In the genomic region with DNA sequence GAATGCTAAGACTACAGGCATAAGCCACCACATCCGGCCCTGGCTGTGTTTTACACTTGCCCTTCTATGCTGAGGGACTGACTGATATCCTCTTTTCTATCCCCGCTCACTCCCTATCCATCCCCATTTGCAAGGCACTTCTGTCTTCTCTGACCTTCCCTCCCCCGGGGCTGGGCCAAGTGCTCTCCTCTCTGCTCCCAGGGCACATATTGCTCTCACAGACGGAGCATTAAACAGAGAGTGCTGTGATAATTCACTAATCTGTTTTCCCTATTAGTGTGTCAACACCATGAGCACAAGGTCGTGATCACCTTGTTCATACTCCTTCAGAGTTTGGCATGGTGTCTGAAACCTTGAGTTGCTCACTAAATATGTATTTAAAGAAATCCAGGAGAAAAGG, we compare ENCODE assay signal across 21 cellular contexts.
"Had no signal": no experiment of that assay in that cellular context is flagged by ENCODE, and none has a peak within 500 bp of the region (broad histone marks: within the 10 kb centered on the region; RNA-seq: fewer than 3 reads in every experiment).

No MANE protein-coding gene starts in this region.

- DNase-seq: activated CD4-positive, alpha-beta T cell treated with anti-CD3 and anti-CD28 coated beads, Interleukin-2, amount 10 ng/mL, durations not matched to agents 7 days and 5 days; activated CD8-positive, alpha-beta T cell treated with anti-CD3 and anti-CD28 coated beads, Interleukin-2, amount 10 ng/mL, durations not matched to agents 7 days and 5 days; activated naive CD4-positive, alpha-beta T cell treated with anti-CD3 and anti-CD28 coated beads, Interleukin-2, amount 10 ng/mL, durations not matched to agents 7 days and 5 days; activated naive CD8-positive, alpha-beta T cell treated with anti-CD3 and anti-CD28 coated beads, Interleukin-2, amount 50 U/mL, for 24 hours; activated T-cell treated with anti-CD3 and anti-CD28 coated beads, Interleukin-2, amount 50 U/mL, for 24 hours; anterior cingulate cortex; central memory CD4-positive, alpha-beta T cell; dorsolateral prefrontal cortex; foreskin keratinocyte; head of caudate nucleus; kidney; left lung; naive thymus-derived CD4-positive, alpha-beta T cell; pancreas; sigmoid colon; stimulated activated CD4-positive, alpha-beta T cell treated with anti-CD3 and anti-CD28 coated beads, Interleukin-4, amount 100 ng/mL, for 24 hours; testis had no signal

- H3K4me1 Mint-ChIP-seq: activated CD4-positive, alpha-beta T cell treated with anti-CD3 and anti-CD28 coated beads, Interleukin-2, amount 10 ng/mL, durations not matched to agents 7 days and 5 days; activated naive CD4-positive, alpha-beta T cell treated with anti-CD3 and anti-CD28 coated beads, Interleukin-2, amount 10 ng/mL, durations not matched to agents 7 days and 5 days; stimulated activated effector memory CD8-positive, alpha-beta T cell treated with anti-CD3 and anti-CD28 coated beads, Interleukin-12 subunit alpha, Interleukin-12 subunit beta, amount 100 ng/mL, for 72 hours had no signal

- H3K4me3 ChIP-seq: dorsolateral prefrontal cortex, left lung, neural progenitor cell, pancreas, sigmoid colon, testis had no signal

- H3K9me3 ChIP-seq: left lung, pancreas, sigmoid colon, testis had no signal

- H3K27ac ChIP-seq: dorsolateral prefrontal cortex, foreskin keratinocyte, left lung, neural progenitor cell, pancreas, testis had no signal

- H3K27me3 Mint-ChIP-seq: activated CD4-positive, alpha-beta T cell treated with anti-CD3 and anti-CD28 coated beads, Interleukin-2, amount 10 ng/mL, durations not matched to agents 7 days and 5 days; activated naive CD8-positive, alpha-beta T cell treated with anti-CD3 and anti-CD28 coated beads, Interleukin-2, amount 50 U/mL, for 24 hours; activated T-cell treated with anti-CD3 and anti-CD28 coated beads, Interleukin-2, amount 50 U/mL, for 24 hours; brain had no signal

- H3K9me3 Mint-ChIP-seq: activated CD4-positive, alpha-beta T cell treated with anti-CD3 and anti-CD28 coated beads, Interleukin-2, amount 10 ng/mL, durations not matched to agents 7 days and 5 days; activated naive CD4-positive, alpha-beta T cell treated with anti-CD3 and anti-CD28 coated beads, Interleukin-2, amount 10 ng/mL, durations not matched to agents 7 days and 5 days; activated naive CD8-positive, alpha-beta T cell treated with anti-CD3 and anti-CD28 coated beads, Interleukin-2, amount 50 U/mL, for 24 hours; activated T-cell treated with anti-CD3 and anti-CD28 coated beads, Interleukin-2, amount 50 U/mL, for 24 hours; brain; naive thymus-derived CD4-positive, alpha-beta T cell; neural progenitor cell; stimulated activated effector memory CD8-positive, alpha-beta T cell treated with anti-CD3 and anti-CD28 coated beads, Interleukin-12 subunit alpha, Interleukin-12 subunit beta, amount 100 ng/mL, for 72 hours had no signal

- H3K36me3 Mint-ChIP-seq: activated naive CD4-positive, alpha-beta T cell treated with anti-CD3 and anti-CD28 coated beads, Interleukin-2, amount 10 ng/mL, durations not matched to agents 7 days and 5 days; brain; naive thymus-derived CD4-positive, alpha-beta T cell; neural progenitor cell; stimulated activated effector memory CD8-positive, alpha-beta T cell treated with anti-CD3 and anti-CD28 coated beads, Interleukin-12 subunit alpha, Interleukin-12 subunit beta, amount 100 ng/mL, for 72 hours had no signal

- H3K27me3 ChIP-seq: dorsolateral prefrontal cortex, foreskin keratinocyte, left lung, neural progenitor cell, pancreas, sigmoid colon, testis had no signal

- H3K4me1 ChIP-seq: testis had no signal

- H3K27ac Mint-ChIP-seq: activated CD4-positive, alpha-beta T cell treated with anti-CD3 and anti-CD28 coated beads, Interleukin-2, amount 10 ng/mL, durations not matched to agents 7 days and 5 days; activated CD8-positive, alpha-beta T cell treated with anti-CD3 and anti-CD28 coated beads, Interleukin-2, amount 10 ng/mL, durations not matched to agents 7 days and 5 days; activated naive CD4-positive, alpha-beta T cell treated with anti-CD3 and anti-CD28 coated beads, Interleukin-2, amount 10 ng/mL, durations not matched to agents 7 days and 5 days; activated naive CD8-positive, alpha-beta T cell treated with anti-CD3 and anti-CD28 coated beads, Interleukin-2, amount 50 U/mL, for 24 hours; activated T-cell treated with anti-CD3 and anti-CD28 coated beads, Interleukin-2, amount 50 U/mL, for 24 hours; naive thymus-derived CD4-positive, alpha-beta T cell; neural progenitor cell; stimulated activated effector memory CD8-positive, alpha-beta T cell treated with anti-CD3 and anti-CD28 coated beads, Interleukin-12 subunit alpha, Interleukin-12 subunit beta, amount 100 ng/mL, for 72 hours had no signal

- ATAC-seq: activated CD4-positive, CD25-positive, alpha-beta regulatory T cell treated with anti-CD3 and anti-CD28 coated beads, Interleukin-2, amount 50 U/mL, for 24 hours; activated CD8-positive, alpha-beta T cell treated with anti-CD3 and anti-CD28 coated beads, Interleukin-2, amount 10 ng/mL, durations not matched to agents 7 days and 5 days; activated naive CD8-positive, alpha-beta T cell treated with anti-CD3 and anti-CD28 coated beads, Interleukin-2, amount 50 U/mL, for 24 hours; foreskin keratinocyte; left lung; naive thymus-derived CD4-positive, alpha-beta T cell; pancreas; stimulated activated effector memory CD8-positive, alpha-beta T cell treated with anti-CD3 and anti-CD28 coated beads, Interleukin-12 subunit alpha, Interleukin-12 subunit beta, amount 100 ng/mL, for 72 hours had no signal

- H3K4me3 Mint-ChIP-seq: activated CD4-positive, alpha-beta T cell treated with anti-CD3 and anti-CD28 coated beads, Interleukin-2, amount 10 ng/mL, durations not matched to agents 7 days and 5 days; activated CD8-positive, alpha-beta T cell treated with anti-CD3 and anti-CD28 coated beads, Interleukin-2, amount 10 ng/mL, durations not matched to agents 7 days and 5 days; activated naive CD4-positive, alpha-beta T cell treated with anti-CD3 and anti-CD28 coated beads, Interleukin-2, amount 10 ng/mL, durations not matched to agents 7 days and 5 days; activated naive CD8-positive, alpha-beta T cell treated with anti-CD3 and anti-CD28 coated beads, Interleukin-2, amount 50 U/mL, for 24 hours; activated T-cell treated with anti-CD3 and anti-CD28 coated beads, Interleukin-2, amount 50 U/mL, for 24 hours; brain; naive thymus-derived CD4-positive, alpha-beta T cell; neural progenitor cell; stimulated activated effector memory CD8-positive, alpha-beta T cell treated with anti-CD3 and anti-CD28 coated beads, Interleukin-12 subunit alpha, Interleukin-12 subunit beta, amount 100 ng/mL, for 72 hours had no signal

- H3K36me3 ChIP-seq: left lung, neural progenitor cell, pancreas, sigmoid colon had no signal
